12 cellular contexts compared by ENCODE assay signal in genomic region chr1:113786055-113786454, GRCh38. TPM values are rescaled to one million over a fixed set of nuclear protein-coding genes. Genes with fewer than 3 reads are reported as not detected.
DNase-seq lines count a peak whose midpoint lies in the region; ATAC-seq and TF ChIP-seq lines count a peak whose summit lies in the region.
"Had no signal": no experiment of that assay in that cellular context is flagged by ENCODE, and none has a peak within 500 bp of the region (broad histone marks: within the 10 kb centered on the region; RNA-seq: fewer than 3 reads in every experiment).

No MANE protein-coding gene starts in this region.

- 53% methylated on average over 1 of the region's 1 CpG for WGBS in right cardiac atrium

- no TSS peak for BruUV-seq in Caco-2 (replicated peaks; lab: Mats Ljungman, UMichigan)

- no peak for ATAC-seq in WTC11
- no peak for ATAC-seq in memory B cell (ENCODE audit: low read depth)
- no peak for ATAC-seq in GM19463 (IDR thresholded peaks at IDR 0.05; ENCODE audit: unreplicated experiment)
- no peak for ATAC-seq in HG03196 (IDR thresholded peaks at IDR 0.05; ENCODE audit: unreplicated experiment)
- no peak for ATAC-seq in right cardiac atrium
- ATAC-seq in stimulated activated naive CD8-positive, alpha-beta T cell treated with anti-CD3 and anti-CD28 coated beads, Interleukin-15, Interleukin-2, amounts not matched to agents 100 U/mL and 50 U/mL, for 24 hours, result no peak

- peak overlapping the region; percentile 28 for H3K4me3 Mint-ChIP-seq in Caco-2 (ENCODE audit: unreplicated experiment)
- no peak overlapping the region for H3K4me3 Mint-ChIP-seq in WTC11
- no peak overlapping the region for H3K4me3 Mint-ChIP-seq in memory B cell

- POLR2A ChIA-PET in Caco-2 (lab: Charles Lee) (no interaction called here), WTC11 (lab: Charles Lee) (no interaction called here)

- H3K4me1 ChIP-seq in Caco-2 (peaks cover 36% of the 10 kb centered on the region), right cardiac atrium (ENCODE audit: control insufficient read depth, insufficient read depth, low read length) (peaks cover 5% of the 10 kb centered on the region)

- H3K36me3 ChIP-seq in Caco-2 (ENCODE audit: control insufficient read depth, insufficient read depth, low read length), result no peaks in the 10 kb centered on the region; the same call in 1 of the 2 replicates

- peak in 1 of 2 experiments; percentile 20 for DNase-seq in Caco-2
- peak; percentile 24 for DNase-seq in HT1080 (ENCODE audit: low read depth)
- no peak for DNase-seq in WTC11 (ENCODE audit: low spot score)
- no peak for DNase-seq in memory B cell (ENCODE audit: low spot score in 2 of 2)
- no peak for DNase-seq in right cardiac atrium
- DNase-seq in stimulated activated naive CD8-positive, alpha-beta T cell treated with anti-CD3 and anti-CD28 coated beads, Interleukin-15, Interleukin-2, amounts not matched to agents 100 U/mL and 50 U/mL, for 24 hours, result no peak
- DNase-seq: COR-L47, hypothalamus, midbrain, NCI-H1930 had no signal

- H3K27ac Mint-ChIP-seq in Caco-2 (ENCODE audit: unreplicated experiment), result peak overlapping the region; percentile 73
- peak overlapping the region; percentile 20; the same call in 1 of the 2 replicates for H3K27ac Mint-ChIP-seq in WTC11
- peak overlapping the region; percentile 62 for H3K27ac Mint-ChIP-seq in memory B cell

- TF ChIP-seq CTCF in Caco-2 (IDR thresholded peaks at IDR 0.05; ENCODE audit: insufficient read depth in 1 of 2, low read depth in 1 of 2, low read length in 1 of 2, severe bottlenecking in 1 of 2, unreplicated experiment in 1 of 2), result no peak
- TF ChIP-seq CTCF in WTC11 (IDR thresholded peaks at IDR 0.05), result no peak

- intact Hi-C loops in Caco-2 (cut with micrococcal nuclease; ENCODE audit: unreplicated experiment) (no loop called here), right cardiac atrium (cut with DNase I) (no loop called here)

- no peak overlapping the region for H3K27ac ChIP-seq in right cardiac atrium (ENCODE audit: low read length)

- H3K4me1 Mint-ChIP-seq in Caco-2 (ENCODE audit: low read depth, unreplicated experiment), result peaks cover 11% of the 10 kb centered on the region
- peaks cover 26% of the 10 kb centered on the region for H3K4me1 Mint-ChIP-seq in WTC11
- peaks cover 20% of the 10 kb centered on the region for H3K4me1 Mint-ChIP-seq in memory B cell

- H3K36me3 Mint-ChIP-seq in Caco-2 (ENCODE audit: insufficient read depth, unreplicated experiment) (peaks cover 11% of the 10 kb centered on the region), WTC11 (peaks cover 2% of the 10 kb centered on the region; the same call in 1 of the 2 replicates), memory B cell (peaks cover 6% of the 10 kb centered on the region)

- CTCF ChIA-PET in Caco-2 (lab: Charles Lee) (no interaction called here), WTC11 (lab: Charles Lee) (no interaction called here)

- H3K27me3 ChIP-seq in Caco-2 (replicated peaks; ENCODE audit: control insufficient read depth, insufficient read depth, low read length) (no peaks in the 10 kb centered on the region), right cardiac atrium (ENCODE audit: control insufficient read depth, insufficient read depth) (no peaks in the 10 kb centered on the region)

- H3K27me3 Mint-ChIP-seq in Caco-2 (ENCODE audit: insufficient read depth, unreplicated experiment) (no peaks in the 10 kb centered on the region), WTC11 (ENCODE audit: low read depth) (no peaks in the 10 kb centered on the region), memory B cell (no peaks in the 10 kb centered on the region)

- H3K4me3 ChIP-seq in Caco-2 (ENCODE audit: low read depth, low read length) (no peak overlapping the region), right cardiac atrium (ENCODE audit: low read length) (no peak overlapping the region)

- H3K9me3 ChIP-seq in Caco-2 (no peaks in the 10 kb centered on the region), right cardiac atrium (ENCODE audit: control insufficient read depth, low read length) (no peaks in the 10 kb centered on the region)

- no peaks in the 10 kb centered on the region for H3K9me3 Mint-ChIP-seq in Caco-2 (ENCODE audit: unreplicated experiment)
- H3K9me3 Mint-ChIP-seq in WTC11, result no peaks in the 10 kb centered on the region
- H3K9me3 Mint-ChIP-seq in memory B cell, result no peaks in the 10 kb centered on the region

TF ChIP-seq in WTC11, 78 proteins besides CTCF, POLR2A, EP300 and RAD21:
- TF ChIP-seq GRHL2 (CRISPR knock-in tag; IDR thresholded peaks at IDR 0.05; ENCODE audit: insufficient replicate concordance, severe bottlenecking) (no peak), NFE2L1 (CRISPR knock-in tag; IDR thresholded peaks at IDR 0.05) (no peak), FOXP1 (CRISPR knock-in tag; IDR thresholded peaks at IDR 0.05; ENCODE audit: borderline replicate concordance) (no peak), E2F5 (CRISPR knock-in tag; IDR thresholded peaks at IDR 0.05) (no peak), TEAD4 (CRISPR knock-in tag; IDR thresholded peaks at IDR 0.05) (no peak), USF1 (CRISPR knock-in tag; IDR thresholded peaks at IDR 0.05) (no peak), ESRRA (CRISPR knock-in tag; IDR thresholded peaks at IDR 0.05; ENCODE audit: borderline replicate concordance) (no peak), ATF3 (CRISPR knock-in tag; conservative IDR thresholded peaks at IDR 0.05) (no peak)
- TF ChIP-seq, protein P1, sequence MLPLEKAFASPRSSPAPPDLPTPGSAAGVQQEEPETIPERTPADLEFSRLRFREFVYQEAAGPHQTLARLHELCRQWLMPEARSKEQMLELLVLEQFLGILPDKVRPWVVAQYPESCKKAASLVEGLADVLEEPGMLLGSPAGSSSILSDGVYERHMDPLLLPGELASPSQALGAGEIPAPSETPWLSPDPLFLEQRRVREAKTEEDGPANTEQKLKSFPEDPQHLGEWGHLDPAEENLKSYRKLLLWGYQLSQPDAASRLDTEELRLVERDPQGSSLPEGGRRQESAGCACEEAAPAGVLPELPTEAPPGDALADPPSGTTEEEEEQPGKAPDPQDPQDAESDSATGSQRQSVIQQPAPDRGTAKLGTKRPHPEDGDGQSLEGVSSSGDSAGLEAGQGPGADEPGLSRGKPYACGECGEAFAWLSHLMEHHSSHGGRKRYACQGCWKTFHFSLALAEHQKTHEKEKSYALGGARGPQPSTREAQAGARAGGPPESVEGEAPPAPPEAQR (CRISPR knock-in tag; IDR thresholded peaks at IDR 0.05), result no peak

RNA-seq across cellular contexts. Expression of gene RSBN1, which starts 26.2 kb away (rescaled TPM):
- total RNA-seq in Caco-2 (2022) (7.3 and 11.5 TPM in 2 replicates), WTC11 (2021) (15.5 to 19.3 TPM (median 19.1 TPM) in 3 replicates), right cardiac atrium (10 to 100 TPM; 12.8 to 15.2 (median 13.8) TPM)
- total RNA-seq in HT1080 (2014; rRNA removed; shearing (Covaris generic)), result 5.7 and 9.9 TPM in 2 replicates
- 4.8 and 6.1 TPM in 2 replicates for polyA plus RNA-seq in HT1080 (2015; cell fraction: cytosol; rRNA removed)
- polyA plus RNA-seq in HT1080 (2015; cell fraction: nucleus; rRNA removed), result 11.1 and 11.7 TPM in 2 replicates
- polyA plus RNA-seq in right cardiac atrium, result 3.8 TPM

RNA-seq across cellular contexts. Expression of gene PHTF1, which starts 26.8 kb away (rescaled TPM):
- total RNA-seq in Caco-2 (2022) (10.4 and 12.7 TPM in 2 replicates), WTC11 (2021) (23.9 to 28.7 TPM (median 25.2 TPM) in 3 replicates), right cardiac atrium (1 to 10 TPM; 7.3 to 9.3 (median 9.0) TPM)
- total RNA-seq in HT1080 (2014; rRNA removed; shearing (Covaris generic)), result 28.2 and 34.5 TPM in 2 replicates
- polyA plus RNA-seq in HT1080 (2015; cell fraction: cytosol; rRNA removed), result 22.3 and 28.9 TPM in 2 replicates
- 25.1 and 27.6 TPM in 2 replicates for polyA plus RNA-seq in HT1080 (2015; cell fraction: nucleus; rRNA removed)
- 4.5 TPM for polyA plus RNA-seq in right cardiac atrium

Comparison
In these comparisons a context has a peak if more than half of its experiments do, and no peak if none do; other contexts are left out.
1. H3K27ac Mint-ChIP-seq: peak in every context shown above with its lines; median percentile 73 in Caco-2; 62 in memory B cell; 20 in WTC11.